ENCODE assay signal across 35 cellular contexts in genomic region chr10:64062793-64063192, GRCh38.
DNase-seq lines count a peak whose midpoint lies in the region; ATAC-seq, FAIRE-seq and TF ChIP-seq lines count a peak whose summit lies in the region.
"Had no signal": no experiment of that assay in that cellular context is flagged by ENCODE, and none has a peak within 500 bp of the region (broad histone marks: within the 10 kb centered on the region; RNA-seq: fewer than 3 reads in every experiment).

No MANE protein-coding gene starts in this region.

- H3K4me1 ChIP-seq in HepG2 (ENCODE audit: insufficient read depth, low read length) (peaks cover 30% of the 10 kb centered on the region), right lobe of liver (peaks cover 0 to 12% (median 6%) of the 10 kb centered on the region in 4 donors), GM23338 (ENCODE audit: insufficient read depth) (no peaks in the 10 kb centered on the region)
- H3K4me1 ChIP-seq: A549, BE2C, Caco-2 had no signal

- H3K79me2 ChIP-seq in HepG2 (ENCODE audit: insufficient read depth, low read length) (no peaks in the 10 kb centered on the region), GM23338 (replicated peaks; ENCODE audit: insufficient read depth) (no peaks in the 10 kb centered on the region)

- peak; percentile 62; the same call in 2 of the 3 replicates for ATAC-seq in HepG2
- ATAC-seq in right lobe of liver, result no peak
- ATAC-seq in GM23338, result no peak
- no peak for ATAC-seq in naive thymus-derived CD8-positive, alpha-beta T cell
- ATAC-seq: A549; CD8-positive, alpha-beta T cell had no signal

- BruUV-seq in HepG2 (replicated peaks; lab: Mats Ljungman, UMichigan), result no TSS peak

- H3K9me2 ChIP-seq in GM23338 (ENCODE audit: insufficient read depth), result peaks cover 6% of the 10 kb centered on the region

- TF ChIP-seq CTCF in HepG2 (CRISPR knock-in tag; IDR thresholded peaks at IDR 0.05) (no peak), right lobe of liver (IDR thresholded peaks at IDR 0.05) (no peak), GM23338 (conservative IDR thresholded peaks at IDR 0.05; ENCODE audit: low read depth in 2 of 2) (no peak), endothelial cell (IDR thresholded peaks at IDR 0.05; ENCODE audit: unreplicated experiment) (no peak)

- no peaks in the 10 kb centered on the region for H3F3A ChIP-seq in GM23338 (replicated peaks; ENCODE audit: low read depth)

- H3K4me1 Mint-ChIP-seq in GM23338 (no peaks in the 10 kb centered on the region), endothelial cell (ENCODE audit: unreplicated experiment) (peaks cover 25% of the 10 kb centered on the region)
- peaks cover 0 to 1% (median 0%) of the 10 kb centered on the region in 4 donors for H3K4me1 Mint-ChIP-seq in naive thymus-derived CD8-positive, alpha-beta T cell
- H3K4me1 Mint-ChIP-seq: B cell; CD4-positive, alpha-beta memory T cell; CD4-positive, CD25-positive, alpha-beta regulatory T cell; CD8-positive, alpha-beta memory T cell had no signal

- H3K4me2 ChIP-seq in HepG2 (ENCODE audit: low read depth, low read length) (no peak overlapping the region), GM23338 (no peak overlapping the region)
- H3K4me2 ChIP-seq: A549, BLaER1 had no signal

- no peak for DNase-seq in HepG2 (ENCODE audit: low spot score)
- DNase-seq in right lobe of liver, result no peak
- no peak for DNase-seq in GM23338 (ENCODE audit: low spot score)
- no peak for DNase-seq in endothelial cell (ENCODE audit: low spot score)
- DNase-seq in naive thymus-derived CD8-positive, alpha-beta T cell, result no peak
- no peak for DNase-seq in NCI-H2029 (lab: John Stamatoyannopoulos, UW)
- DNase-seq: 8988T; ACHN; AML-193; BE2C; C1 segment of cervical spinal cord; Caco-2; Calu3; CD4-positive, alpha-beta memory T cell; CD4-positive, alpha-beta T cell; CD4-positive, CD25-positive, alpha-beta regulatory T cell; CD8-positive, alpha-beta memory T cell; CD8-positive, alpha-beta T cell; COR-L47; DMS 273 treated with DMSO at 0.1 percent for 48 hours; DMS153; DMS53; DMS79; DMS79 treated with DMSO at 0.1 percent for 48 hours; DND-41; EL had no signal

- H3K36me3 Mint-ChIP-seq in GM23338 (ENCODE audit: low read depth) (no peaks in the 10 kb centered on the region), endothelial cell (ENCODE audit: low read depth, unreplicated experiment) (no peaks in the 10 kb centered on the region)
- H3K36me3 Mint-ChIP-seq in naive thymus-derived CD8-positive, alpha-beta T cell, result no peaks in the 10 kb centered on the region
- H3K36me3 Mint-ChIP-seq: CD14-positive monocyte; CD4-positive, alpha-beta memory T cell; CD4-positive, CD25-positive, alpha-beta regulatory T cell; CD8-positive, alpha-beta memory T cell; CD8-positive, alpha-beta T cell had no signal

- H3K27me3 ChIP-seq in HepG2 (ENCODE audit: control insufficient read depth in 1 of 2, insufficient read depth in 2 of 2, low read length in 2 of 2), result no peaks in the 10 kb centered on the region
- H3K27me3 ChIP-seq in right lobe of liver, result no peaks in the 10 kb centered on the region
- no peaks in the 10 kb centered on the region for H3K27me3 ChIP-seq in GM23338 (ENCODE audit: insufficient read depth)
- H3K27me3 ChIP-seq: BE2C; BLaER1; BLaER1 treated with 17β-estradiol and CSF1 and Interleukin-3, amounts not matched to agents 10 nM and 100 nM had no signal

- in situ Hi-C loops in HepG2 (cut with HindIII; ENCODE audit: extremely low pct_ligation_motif_present, low pct_unique_long_range_greater_than_20kb), result no loop called here

- CTCF ChIA-PET in HepG2 (lab: Yijun Ruan, JAX; ENCODE audit: low intra/inter-chr PET ratio, low total read pairs), result no interaction called here

- H3K4me3 Mint-ChIP-seq in GM23338, result no peak overlapping the region
- no peak overlapping the region for H3K4me3 Mint-ChIP-seq in endothelial cell (ENCODE audit: unreplicated experiment)
- no peak overlapping the region for H3K4me3 Mint-ChIP-seq in naive thymus-derived CD8-positive, alpha-beta T cell
- H3K4me3 Mint-ChIP-seq: B cell; CD14-positive monocyte; CD4-positive, alpha-beta memory T cell; CD4-positive, alpha-beta T cell; CD4-positive, CD25-positive, alpha-beta regulatory T cell; CD8-positive, alpha-beta memory T cell; CD8-positive, alpha-beta T cell had no signal

- TF ChIP-seq RAD21 in HepG2 (CRISPR knock-in tag; IDR thresholded peaks at IDR 0.05), result no peak

- intact Hi-C loops in HepG2 (cut with micrococcal nuclease; ENCODE audit: unreplicated experiment) (no loop called here), right lobe of liver (cut with DNase I) (no loop called here)

- no peak for FAIRE-seq in HepG2 (lab: Jason Lieb, UNC)
- FAIRE-seq: A204.1, A549, D721Med had no signal

- POLR2A ChIA-PET in HepG2 (lab: Yijun Ruan, JAX), result no interaction called here
- POLR2A ChIA-PET in naive thymus-derived CD8-positive, alpha-beta T cell (lab: Charles Lee), result no interaction called here

- H3K9me3 ChIP-seq in HepG2 (ENCODE audit: low read length), result no peaks in the 10 kb centered on the region
- no peaks in the 10 kb centered on the region for H3K9me3 ChIP-seq in right lobe of liver
- H3K9me3 ChIP-seq: A549; BE2C; BLaER1; BLaER1 treated with 17β-estradiol and CSF1 and Interleukin-3, amounts not matched to agents 10 nM and 100 nM; Caco-2 had no signal

- H3K27me3 Mint-ChIP-seq in GM23338 (ENCODE audit: insufficient read depth, low read depth, poor library complexity) (no peaks in the 10 kb centered on the region), endothelial cell (ENCODE audit: unreplicated experiment) (peaks cover 4% of the 10 kb centered on the region)
- H3K27me3 Mint-ChIP-seq in naive thymus-derived CD8-positive, alpha-beta T cell, result peaks cover 3 to 11% (median 7%) of the 10 kb centered on the region in 5 donors

- H3K36me3 ChIP-seq in HepG2 (replicated peaks in 1 of 2; ENCODE audit: control insufficient read depth in 1 of 2, insufficient read depth in 2 of 2, low read length in 2 of 2) (no peaks in the 10 kb centered on the region), right lobe of liver (no peaks in the 10 kb centered on the region), GM23338 (ENCODE audit: insufficient read depth) (no peaks in the 10 kb centered on the region)
- H3K36me3 ChIP-seq: BE2C; BLaER1; BLaER1 treated with 17β-estradiol and CSF1 and Interleukin-3, amounts not matched to agents 10 nM and 100 nM had no signal

- no peak overlapping the region for H3K9ac ChIP-seq in HepG2 (ENCODE audit: insufficient read depth, low read depth, low read length)
- H3K9ac ChIP-seq: BLaER1; BLaER1 treated with 17β-estradiol and CSF1 and Interleukin-3, amounts not matched to agents 10 nM and 100 nM had no signal

- H3K27ac ChIP-seq in HepG2 (ENCODE audit: extremely low read length, insufficient read depth, low read length) (no peak overlapping the region), right lobe of liver (no peak overlapping the region), GM23338 (ENCODE audit: low read depth) (no peak overlapping the region)
- H3K27ac ChIP-seq: 22Rv1; A549; BLaER1; BLaER1 treated with 17β-estradiol and CSF1 and Interleukin-3, amounts not matched to agents 10 nM and 100 nM; C4-2B had no signal

- H3K27ac Mint-ChIP-seq in GM23338, result no peak overlapping the region
- H3K27ac Mint-ChIP-seq in endothelial cell (ENCODE audit: unreplicated experiment), result peak overlapping the region; percentile 80
- no peak overlapping the region for H3K27ac Mint-ChIP-seq in naive thymus-derived CD8-positive, alpha-beta T cell
- H3K27ac Mint-ChIP-seq: B cell; CD4-positive, alpha-beta memory T cell; CD4-positive, alpha-beta T cell; CD4-positive, CD25-positive, alpha-beta regulatory T cell; CD8-positive, alpha-beta memory T cell; CD8-positive, alpha-beta T cell had no signal

- H3K4me3 ChIP-seq in HepG2 (replicated peaks in 1 of 3; ENCODE audit: insufficient read depth in 1 of 3, low read depth in 2 of 3, low read length in 3 of 3), result no peak overlapping the region
- no peak overlapping the region for H3K4me3 ChIP-seq in right lobe of liver
- H3K4me3 ChIP-seq in GM23338, result no peak overlapping the region
- H3K4me3 ChIP-seq: A549; BLaER1; BLaER1 treated with 17β-estradiol and CSF1 and Interleukin-3, amounts not matched to agents 10 nM and 100 nM had no signal

- H4K20me1 ChIP-seq in HepG2 (ENCODE audit: insufficient read depth, low read length) (no peaks in the 10 kb centered on the region), GM23338 (replicated peaks; ENCODE audit: insufficient read depth) (no peaks in the 10 kb centered on the region)
- H4K20me1 ChIP-seq: BLaER1; BLaER1 treated with 17β-estradiol and CSF1 and Interleukin-3, amounts not matched to agents 10 nM and 100 nM had no signal

- 20% methylated on average over 4 of the region's 4 CpGs for whole genome bisulfite sequencing in HepG2 (ENCODE audit: low lambda C conversion rate)
- 49% methylated on average over 4 of the region's 4 CpGs for WGBS in right lobe of liver (ENCODE audit: insufficient coverage, low coverage, low lambda C conversion rate, missing lambda C conversion rate)

- TF ChIP-seq EP300 in HepG2 (IDR thresholded peaks at IDR 0.05; ENCODE audit: low read depth in 2 of 2, low read length in 2 of 2), result no peak
- TF ChIP-seq EP300 in HepG2 (CRISPR knock-in tag; IDR thresholded peaks at IDR 0.05; ENCODE audit: borderline replicate concordance), result no peak

- no peak for TF ChIP-seq POLR2A in HepG2 (IDR thresholded peaks at IDR 0.05; ENCODE audit: insufficient read depth in 1 of 2, low read depth in 2 of 2, low read length in 2 of 2)
- TF ChIP-seq POLR2A in right lobe of liver (IDR thresholded peaks at IDR 0.05), result no peak

- no peak overlapping the region for H2AFZ ChIP-seq in HepG2 (ENCODE audit: low read length)
- H2AFZ ChIP-seq in GM23338, result 0 out of 2 replicates have a peak overlapping the region, but pooled peaks have one; percentile 47

- H3K9me3 Mint-ChIP-seq in GM23338 (no peaks in the 10 kb centered on the region), endothelial cell (ENCODE audit: unreplicated experiment) (no peaks in the 10 kb centered on the region)
- H3K9me3 Mint-ChIP-seq in naive thymus-derived CD8-positive, alpha-beta T cell, result no peaks in the 10 kb centered on the region
- H3K9me3 Mint-ChIP-seq: CD14-positive monocyte; CD4-positive, alpha-beta T cell; CD8-positive, alpha-beta T cell had no signal

TF ChIP-seq in HepG2, 621 proteins besides CTCF, POLR2A, EP300 and RAD21:
- TF ChIP-seq SIX1 (CRISPR knock-in tag; IDR thresholded peaks at IDR 0.05; ENCODE audit: borderline replicate concordance), result peak; percentile 73; the same call in 1 of the 2 replicates
- no peak for TF ChIP-seq DRAP1 (CRISPR knock-in tag; IDR thresholded peaks at IDR 0.05)

TF ChIP-seq in GM23338, 12 proteins besides CTCF, POLR2A, EP300 and RAD21 (continues in another document):
- TF ChIP-seq JUNB (IDR thresholded peaks at IDR 0.05; ENCODE audit: unreplicated experiment) (no peak), EZH2 (IDR thresholded peaks at IDR 0.05; ENCODE audit: low read depth, unreplicated experiment) (no peak), POLR2AphosphoS5 (IDR thresholded peaks at IDR 0.05; ENCODE audit: low read depth) (no peak)
